ENCODE assay signal across 14 cellular contexts in genomic region chr12:74900232-74900631, GRCh38.
"Had no signal": no experiment of that assay in that cellular context is flagged by ENCODE, and none has a peak within 500 bp of the region (broad histone marks: within the 10 kb centered on the region; RNA-seq: fewer than 3 reads in every experiment).

No MANE protein-coding gene starts in this region.

- H3K36me3 Mint-ChIP-seq: memory B cell; stimulated activated effector memory CD8-positive, alpha-beta T cell treated with anti-CD3 and anti-CD28 coated beads, Interleukin-12 subunit alpha, Interleukin-12 subunit beta, amount 100 ng/mL, for 72 hours had no signal

- DNase-seq: activated CD8-positive, alpha-beta memory T cell treated with anti-CD3 and anti-CD28 coated beads for 24 hours; activated effector memory CD4-positive, alpha-beta T cell treated with Interleukin-2 at 50 U/mL for 16 hours; activated naive CD4-positive, alpha-beta T cell treated with anti-CD3 and anti-CD28 coated beads for 36 hours; activated T-cell treated with anti-CD3 and anti-CD28 coated beads, Interleukin-2, amount 50 U/mL, for 72 hours; heart left ventricle; occipital lobe; right lobe of liver; stimulated activated CD4-positive, alpha-beta T cell treated with anti-CD3 and anti-CD28 coated beads, Interleukin-2, amount 100 ng/mL, for 24 hours; stomach had no signal

- H3K4me1 ChIP-seq: heart left ventricle, right lobe of liver, stomach, suprapubic skin, tibial nerve had no signal

- H3K27ac ChIP-seq: heart left ventricle, right lobe of liver, skin epidermis, stomach, suprapubic skin, tibial nerve had no signal

- H3K36me3 ChIP-seq: heart left ventricle, right lobe of liver, stomach, suprapubic skin, tibial nerve had no signal

- H3K4me3 Mint-ChIP-seq: activated naive CD4-positive, alpha-beta T cell treated with anti-CD3 and anti-CD28 coated beads for 36 hours; activated T-cell treated with anti-CD3 and anti-CD28 coated beads, Interleukin-2, amount 50 U/mL, for 72 hours; memory B cell; stimulated activated effector memory CD8-positive, alpha-beta T cell treated with anti-CD3 and anti-CD28 coated beads, Interleukin-12 subunit alpha, Interleukin-12 subunit beta, amount 100 ng/mL, for 72 hours had no signal

- H3K9me3 Mint-ChIP-seq: activated naive CD4-positive, alpha-beta T cell treated with anti-CD3 and anti-CD28 coated beads for 36 hours; activated T-cell treated with anti-CD3 and anti-CD28 coated beads, Interleukin-2, amount 50 U/mL, for 72 hours; memory B cell had no signal

- H3K27me3 ChIP-seq: heart left ventricle, right lobe of liver, stomach, suprapubic skin, tibial nerve had no signal

- H3K27ac Mint-ChIP-seq: activated naive CD4-positive, alpha-beta T cell treated with anti-CD3 and anti-CD28 coated beads for 36 hours; activated T-cell treated with anti-CD3 and anti-CD28 coated beads, Interleukin-2, amount 50 U/mL, for 72 hours; memory B cell; stimulated activated effector memory CD8-positive, alpha-beta T cell treated with anti-CD3 and anti-CD28 coated beads, Interleukin-12 subunit alpha, Interleukin-12 subunit beta, amount 100 ng/mL, for 72 hours had no signal

- ATAC-seq: heart left ventricle, right lobe of liver had no signal

- H3K27me3 Mint-ChIP-seq: memory B cell had no signal

- H3K4me3 ChIP-seq: heart left ventricle, right lobe of liver, skin epidermis, stomach, suprapubic skin, tibial nerve had no signal

- H3K9me3 ChIP-seq: heart left ventricle, right lobe of liver, stomach, suprapubic skin, tibial nerve had no signal

- H3K4me1 Mint-ChIP-seq: memory B cell had no signal
